In genomic region chr1:206203364-206204158, GRCh38 we compare ENCODE assay signal across 8 cellular contexts. TPM values are rescaled to one million over a fixed set of nuclear protein-coding genes. Genes with fewer than 3 reads are reported as not detected.
DNase-seq lines count a peak whose midpoint lies in the region; ATAC-seq, FAIRE-seq and TF ChIP-seq lines count a peak whose summit lies in the region.
"Not testable (repeated sequence)": the region's sequence is repeated elsewhere in the genome, so short reads cannot be mapped to it uniquely, and the experiment has no call there.

Gene SRGAP2 (plus strand): TSS chr1:206203541. CDS start chr1:206205971, 2,430 bp downstream.

- H3K79me2 ChIP-seq in endothelial cell of umbilical vein (ENCODE audit: control insufficient read depth, insufficient read depth, low read length): peaks cover 11% of the 10 kb centered on the region

- POLR2A ChIA-PET in endothelial cell of umbilical vein (lab: Charles Lee): not testable (repeated sequence)

- not testable (repeated sequence) for H3K27me3 ChIP-seq in BLaER1; endothelial cell of umbilical vein (ENCODE audit: control insufficient read depth in 2 of 2, insufficient read depth in 2 of 2, low read length in 2 of 2)

- not testable (repeated sequence) for H3K36me3 Mint-ChIP-seq in memory B cell

- FAIRE-seq in endothelial cell of umbilical vein (lab: Jason Lieb, UNC): peak; percentile 69

- not testable (repeated sequence) for H3K4me1 ChIP-seq in BLaER1; endothelial cell of umbilical vein (ENCODE audit: control insufficient read depth, extremely low read depth, insufficient read depth, low read length)

- H3K27me3 Mint-ChIP-seq in memory B cell: not testable (repeated sequence)

- TF ChIP-seq POLR2A in endothelial cell of umbilical vein (IDR thresholded peaks at IDR 0.05; ENCODE audit: low read depth, low read length): not testable (repeated sequence)

- intact Hi-C loops in endothelial cell of umbilical vein (cut with micrococcal nuclease): not testable (repeated sequence)

- peak; percentile 2 for ATAC-seq in GM21576 (IDR thresholded peaks at IDR 0.05; ENCODE audit: unreplicated experiment)
- peak; percentile 4 for ATAC-seq in memory B cell (ENCODE audit: low read depth)

- H2AFZ ChIP-seq in endothelial cell of umbilical vein (ENCODE audit: low read depth, low read length): not testable (repeated sequence)

- CTCF ChIA-PET in endothelial cell of umbilical vein (lab: Charles Lee): not testable (repeated sequence)

- not testable (repeated sequence) for H3K36me3 ChIP-seq in BLaER1; KOPT-K1 (ENCODE audit: insufficient read depth, low read length); endothelial cell of umbilical vein (ENCODE audit: control insufficient read depth in 2 of 2, extremely low read depth in 1 of 2, insufficient read depth in 2 of 2, low read length in 2 of 2)

- peak within 1 kb of the TSS; percentile 67 for H3K4me3 ChIP-seq in BLaER1
- peak within 1 kb of the TSS in 1 of 3 experiments; percentile 48 for H3K4me3 ChIP-seq in endothelial cell of umbilical vein (replicated peaks in 1 of 3; ENCODE audit: insufficient read depth in 1 of 3, low read depth in 1 of 3, low read length in 3 of 3)

- peak within 1 kb of the TSS; percentile 90 for H3K4me3 Mint-ChIP-seq in memory B cell

- H4K20me1 ChIP-seq in BLaER1; endothelial cell of umbilical vein (replicated peaks; ENCODE audit: control insufficient read depth, extremely low read depth, insufficient read depth, low read length): not testable (repeated sequence)

- peak within 1 kb of the TSS; percentile 55; the same call in 1 of the 2 replicates for H3K9ac ChIP-seq in BLaER1
- H3K9ac ChIP-seq in endothelial cell of umbilical vein (replicated peaks; ENCODE audit: extremely low read depth, insufficient read depth, low read length): not testable (repeated sequence)

- TSS peak; percentile 34 for BruUV-seq in endothelial cell of umbilical vein (replicated peaks; lab: Mats Ljungman, UMichigan)

- H3K27ac ChIP-seq in BLaER1 (0 out of 2 replicates have a peak within 1 kb of the TSS, but pooled peaks have one; percentile 38), KOPT-K1 (ENCODE audit: low read depth, low read length, poor library complexity, severe bottlenecking) (peak within 1 kb of the TSS; percentile 51), endothelial cell of umbilical vein (ENCODE audit: insufficient read depth, low read depth, low read length) (peak within 1 kb of the TSS; percentile 34)

- not testable (repeated sequence) for TF ChIP-seq CTCF in endothelial cell of umbilical vein (IDR thresholded peaks at IDR 0.05; ENCODE audit: extremely low read depth in 1 of 2, insufficient read depth in 1 of 2, low read depth in 1 of 2, low read length in 2 of 2)

- not testable (repeated sequence) for H3K9me3 Mint-ChIP-seq in memory B cell

- dilution Hi-C loops in endothelial cell of umbilical vein (cut with MboI; ENCODE audit: extremely low pct_ligation_motif_present, low sequenced_read_pairs): not testable (repeated sequence)

- peak within 1 kb of the TSS; percentile 78 for H3K27ac Mint-ChIP-seq in memory B cell

- H3K4me2 ChIP-seq in BLaER1; endothelial cell of umbilical vein (ENCODE audit: insufficient read depth, low read length): not testable (repeated sequence)

- not testable (repeated sequence) for H3K9me3 ChIP-seq in BLaER1; KOPT-K1 (ENCODE audit: insufficient read depth, low read length, poor library complexity, severe bottlenecking); endothelial cell of umbilical vein (replicated peaks; ENCODE audit: control insufficient read depth, insufficient read depth, low read length)

- not testable (repeated sequence) for H3K9me1 ChIP-seq in endothelial cell of umbilical vein (replicated peaks; ENCODE audit: control insufficient read depth, extremely low read depth, insufficient read depth, low read length)

- DNase-seq in RPMI7951 (ENCODE audit: low read depth): peak; percentile 65
- peak; percentile 52 for DNase-seq in activated T-cell treated with anti-CD3 and anti-CD28 coated beads for 48 hours (ENCODE audit: low read depth)
- DNase-seq in endothelial cell of umbilical vein (ENCODE audit: low read depth, low spot score): peak; percentile 56
- DNase-seq in memory B cell (ENCODE audit: low spot score in 2 of 2): peak; percentile 32 to 61
- peak; percentile 19 for DNase-seq in stimulated activated CD4-positive, alpha-beta T cell treated with anti-CD3 and anti-CD28 coated beads, Interleukin-2, amount 100 ng/mL, for 4 hours (ENCODE audit: low read depth)

- not testable (repeated sequence) for H3K4me1 Mint-ChIP-seq in memory B cell

RNA-seq across cellular contexts. Expression of gene SRGAP2, which starts in this region (rescaled TPM):
- total RNA-seq in RPMI7951 (2014; rRNA removed; shearing (Covaris generic)): 38.9 and 43.0 TPM in 2 replicates
- 128 and 138 TPM in 2 replicates for total RNA-seq in endothelial cell of umbilical vein
- 40.8 and 46.4 TPM in 2 replicates for polyA plus RNA-seq in endothelial cell of umbilical vein
- polyA plus RNA-seq in endothelial cell of umbilical vein (2011; cell fraction: cytosol; rRNA removed): 29.3 and 30.4 TPM in 2 replicates
- polyA plus RNA-seq in endothelial cell of umbilical vein (2011; cell fraction: nucleus; rRNA removed): 134 and 138 TPM in 2 replicates
- 58.3 and 60.2 TPM in 2 replicates for polyA plus RNA-seq in endothelial cell of umbilical vein (2012)
- polyA minus RNA-seq in endothelial cell of umbilical vein: 115 and 125 TPM in 2 replicates
- polyA minus RNA-seq in endothelial cell of umbilical vein (2011; cell fraction: cytosol; rRNA and poly(A)+ RNA removed): 36.4 TPM
- 195 and 269 TPM in 2 replicates for polyA minus RNA-seq in endothelial cell of umbilical vein (2011; cell fraction: nucleus; rRNA and poly(A)+ RNA removed)
